19 cellular contexts compared by ENCODE assay signal in the genomic region with DNA sequence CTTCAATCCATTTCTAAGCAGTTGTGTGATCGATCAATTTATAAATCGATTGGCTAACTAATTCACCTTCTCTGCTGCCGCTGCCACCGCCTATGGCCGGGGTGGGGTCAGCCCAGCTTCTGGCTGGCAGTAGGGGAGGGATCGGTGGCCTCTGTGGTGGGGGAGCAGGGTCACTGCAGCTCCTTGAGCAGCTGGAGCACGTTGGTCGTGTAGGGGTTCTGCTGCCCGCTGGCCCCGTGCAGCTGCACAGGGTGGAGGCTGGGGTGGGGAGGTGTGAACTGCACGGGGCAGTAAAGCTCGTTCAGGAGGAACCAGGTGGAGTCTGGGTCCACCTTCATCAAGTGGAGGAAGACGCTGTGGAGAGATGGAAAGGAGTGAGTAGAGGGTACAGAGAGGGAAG.
"Had no signal": no experiment of that assay in that cellular context is flagged by ENCODE, and none has a peak within 500 bp of the region (broad histone marks: within the 10 kb centered on the region; RNA-seq: fewer than 3 reads in every experiment).

No MANE protein-coding gene starts in this region.

- H3K4me3 ChIP-seq: MG63 had no signal

- H3K27ac ChIP-seq: brain microvascular endothelial cell, KMS-11 had no signal

- H3K27me3 ChIP-seq: brain microvascular endothelial cell, MG63 had no signal

- H3K9me3 Mint-ChIP-seq: activated B cell treated with CpG ODN at 0.5 μM for 24 hours; activated CD4-positive, alpha-beta memory T cell treated with anti-CD3 and anti-CD28 coated beads for 36 hours; activated CD4-positive, alpha-beta T cell treated with anti-CD3 and anti-CD28 coated beads, Interleukin-2, amount 10 ng/mL, durations not matched to agents 7 days and 5 days; IgD-negative memory B cell; T-helper 1 cell treated with Interleukin-12 subunit alpha and Interleukin-12 subunit beta and Interleukin-4 antibody, amounts not matched to agents 30 μg/mL and 1 μg/mL, for 36 hours had no signal

- H3K27ac Mint-ChIP-seq: activated B cell treated with CpG ODN at 0.5 μM for 24 hours; activated CD4-positive, alpha-beta memory T cell treated with anti-CD3 and anti-CD28 coated beads for 36 hours; activated CD4-positive, alpha-beta T cell treated with anti-CD3 and anti-CD28 coated beads, Interleukin-2, amount 10 ng/mL, durations not matched to agents 7 days and 5 days; activated naive CD8-positive, alpha-beta T cell; T-helper 1 cell treated with Interleukin-12 subunit alpha and Interleukin-12 subunit beta and Interleukin-4 antibody, amounts not matched to agents 30 μg/mL and 1 μg/mL, for 36 hours had no signal

- H3K4me2 ChIP-seq: KMS-11 had no signal

- H3K9ac ChIP-seq: KMS-11 had no signal

- H3K4me3 Mint-ChIP-seq: activated B cell treated with CpG ODN at 0.5 μM for 24 hours; activated CD4-positive, alpha-beta memory T cell treated with anti-CD3 and anti-CD28 coated beads for 36 hours; activated CD4-positive, alpha-beta T cell treated with anti-CD3 and anti-CD28 coated beads, Interleukin-2, amount 10 ng/mL, durations not matched to agents 7 days and 5 days; activated naive CD8-positive, alpha-beta T cell; IgD-negative memory B cell; T-helper 1 cell treated with Interleukin-12 subunit alpha and Interleukin-12 subunit beta and Interleukin-4 antibody, amounts not matched to agents 30 μg/mL and 1 μg/mL, for 36 hours had no signal

- H3K27me3 Mint-ChIP-seq: activated B cell treated with CpG ODN at 0.5 μM for 24 hours; activated CD4-positive, alpha-beta memory T cell treated with anti-CD3 and anti-CD28 coated beads for 36 hours; activated CD4-positive, alpha-beta T cell treated with anti-CD3 and anti-CD28 coated beads, Interleukin-2, amount 10 ng/mL, durations not matched to agents 7 days and 5 days; activated naive CD8-positive, alpha-beta T cell; IgD-negative memory B cell had no signal

- H3K9me3 ChIP-seq: MG63 had no signal

- FAIRE-seq: astrocyte, RCC 7860 had no signal

- DNase-seq: activated B cell treated with CpG ODN at 0.5 μM for 24 hours; activated CD4-positive, alpha-beta memory T cell treated with anti-CD3 and anti-CD28 coated beads for 36 hours; activated CD4-positive, alpha-beta T cell treated with anti-CD3 and anti-CD28 coated beads for 1 hour; activated CD4-positive, alpha-beta T cell treated with anti-CD3 and anti-CD28 coated beads, Interleukin-2, amount 10 ng/mL, durations not matched to agents 7 days and 5 days; activated naive CD4-positive, alpha-beta T cell; brain microvascular endothelial cell; MG63; NCI-H146; NCI-H187 treated with DMSO at 0.1 percent for 48 hours; NCI-H2081 treated with DMSO at 0.1 percent for 48 hours; NCI-H524; SHP77 treated with DMSO at 0.1 percent for 48 hours; T-helper 9 cell had no signal

- H3K4me1 Mint-ChIP-seq: activated B cell treated with CpG ODN at 0.5 μM for 24 hours; activated CD4-positive, alpha-beta T cell treated with anti-CD3 and anti-CD28 coated beads, Interleukin-2, amount 10 ng/mL, durations not matched to agents 7 days and 5 days; IgD-negative memory B cell had no signal
